Comparison of ENCODE assay signal across 11 cellular contexts in genomic region chr3:194740859-194741486, GRCh38. TPM values are rescaled to one million over a fixed set of nuclear protein-coding genes. Genes with fewer than 3 reads are reported as not detected.
DNase-seq lines count a peak whose midpoint lies in the region; ATAC-seq, FAIRE-seq and TF ChIP-seq lines count a peak whose summit lies in the region.
"Had no signal": no experiment of that assay in that cellular context is flagged by ENCODE, and none has a peak within 500 bp of the region (broad histone marks: within the 10 kb centered on the region; RNA-seq: fewer than 3 reads in every experiment).

No MANE protein-coding gene starts in this region.

- no peak overlapping the region for H3K4me3 Mint-ChIP-seq in endothelial cell (ENCODE audit: unreplicated experiment)

- peak overlapping the region; percentile 84 for H3K27ac Mint-ChIP-seq in endothelial cell (ENCODE audit: unreplicated experiment)

- H3K4me1 ChIP-seq in osteoblast (ENCODE audit: insufficient read depth, low read length): peaks cover 8% of the 10 kb centered on the region

- no peaks in the 10 kb centered on the region for H3K9me3 ChIP-seq in osteoblast (ENCODE audit: low read depth, low read length)

- DNase-seq in EH (ENCODE audit: low read depth) (peak; percentile 68), M059J (ENCODE audit: low read depth) (peak; percentile 96), endothelial cell (ENCODE audit: low spot score) (peak; percentile 32), osteoblast (ENCODE audit: insufficient read length, low spot score, missing footprints) (peak; percentile 86), GM19239 (ENCODE audit: insufficient read length, low spot score) (no peak), DMS153 (lab: John Stamatoyannopoulos, UW) (no peak)
- no peak for DNase-seq in activated naive CD4-positive, alpha-beta T cell treated with Interleukin-2 at 50 U/mL for 16 hours
- DNase-seq: NCI-H1436 treated with DMSO at 0.1 percent for 48 hours, nucleus accumbens, Right ventricle myocardium superior had no signal

- H3K4me2 ChIP-seq in osteoblast (ENCODE audit: insufficient read depth, low read length): peak overlapping the region; percentile 22

- no peak for ATAC-seq in activated CD4-positive, CD25-positive, alpha-beta regulatory T cell treated with anti-CD3 and anti-CD28 coated beads, Interleukin-2, amount 50 U/mL, for 24 hours

- peaks cover 34% of the 10 kb centered on the region for H3K4me1 Mint-ChIP-seq in endothelial cell (ENCODE audit: unreplicated experiment)

- no peak for TF ChIP-seq CTCF in endothelial cell (IDR thresholded peaks at IDR 0.05; ENCODE audit: unreplicated experiment)
- no peak for TF ChIP-seq CTCF in osteoblast (IDR thresholded peaks at IDR 0.05; ENCODE audit: extremely low read depth, low read depth, low read length)

- no peak for FAIRE-seq in GM19239 (lab: Jason Lieb, UNC)

- H2AFZ ChIP-seq in osteoblast (ENCODE audit: low read length): no peak overlapping the region

- peaks cover 28% of the 10 kb centered on the region for H3K27me3 ChIP-seq in osteoblast (ENCODE audit: insufficient read depth, low read length)

- no peak overlapping the region for H3K4me3 ChIP-seq in osteoblast (ENCODE audit: insufficient read depth, low read length)

- peaks cover 6% of the 10 kb centered on the region for H3K27me3 Mint-ChIP-seq in endothelial cell (ENCODE audit: unreplicated experiment)

- no peaks in the 10 kb centered on the region for H3K36me3 Mint-ChIP-seq in endothelial cell (ENCODE audit: low read depth, unreplicated experiment)

- no peaks in the 10 kb centered on the region for H3K79me2 ChIP-seq in osteoblast (ENCODE audit: insufficient read depth, low read length)

- no peak overlapping the region for H3K27ac ChIP-seq in osteoblast (ENCODE audit: low read depth, low read length)

- H3K36me3 ChIP-seq in osteoblast (ENCODE audit: insufficient read depth, low read length): no peaks in the 10 kb centered on the region

- no peaks in the 10 kb centered on the region for H3K9me3 Mint-ChIP-seq in endothelial cell (ENCODE audit: unreplicated experiment)

- no peaks in the 10 kb centered on the region for H4K20me1 ChIP-seq in osteoblast (ENCODE audit: insufficient read depth, low read length)

RNA-seq across cellular contexts. Expression of gene FAM43A, which starts 55.3 kb away (rescaled TPM):
- total RNA-seq in M059J (2014; rRNA removed; shearing (Covaris generic)): 0.22 and 2.6 TPM in 2 replicates
- total RNA-seq in endothelial cell (ENCODE audit: unreplicated experiment): 33.5 TPM
- 14.7 and 17.0 TPM in 2 replicates for total RNA-seq in osteoblast

Comparison
In these comparisons a context has a peak if more than half of its experiments do, and no peak if none do; other contexts are left out.
1. DNase-seq: peak in EH (single experiment), M059J (single experiment), endothelial cell (single experiment) and osteoblast (single experiment); none in GM19239 (single experiment), DMS153 (single experiment) and activated naive CD4-positive, alpha-beta T cell treated with Interleukin-2 at 50 U/mL for 16 hours (single experiment).